Comparison of ENCODE assay signal across 13 cellular contexts in genomic region chr2:230335461-230335863, GRCh38. TPM values are rescaled to one million over a fixed set of nuclear protein-coding genes. Genes with fewer than 3 reads are reported as not detected.
DNase-seq lines count a peak whose midpoint lies in the region; ATAC-seq and TF ChIP-seq lines count a peak whose summit lies in the region.
"Had no signal": no experiment of that assay in that cellular context is flagged by ENCODE, and none has a peak within 500 bp of the region (broad histone marks: within the 10 kb centered on the region; RNA-seq: fewer than 3 reads in every experiment).

No MANE protein-coding gene starts in this region.

- no peaks in the 10 kb centered on the region for H3K36me3 ChIP-seq in CD8-positive, alpha-beta T cell (ENCODE audit: insufficient read depth, low read length)

- peak overlapping the region; percentile 51 for H3K4me3 Mint-ChIP-seq in CD8-positive, alpha-beta T cell
- H3K4me3 Mint-ChIP-seq in activated naive CD8-positive, alpha-beta T cell treated with anti-CD3 and anti-CD28 coated beads, Interleukin-2, amount 50 U/mL, for 24 hours, result peak overlapping the region; percentile 67
- peak overlapping the region; percentile 11 to 82 (median 68) for H3K4me3 Mint-ChIP-seq in naive thymus-derived CD8-positive, alpha-beta T cell

- H3K27ac ChIP-seq in CD8-positive, alpha-beta T cell (ENCODE audit: low read depth, low read length), result peak overlapping the region; percentile 7
- H3K27ac ChIP-seq: BLaER1, foreskin keratinocyte had no signal

- peaks cover 4% of the 10 kb centered on the region for H3K9me3 Mint-ChIP-seq in CD8-positive, alpha-beta T cell
- H3K9me3 Mint-ChIP-seq in activated naive CD8-positive, alpha-beta T cell treated with anti-CD3 and anti-CD28 coated beads, Interleukin-2, amount 50 U/mL, for 24 hours, result peaks cover 4% of the 10 kb centered on the region
- peaks cover 0 to 9% (median 0%) of the 10 kb centered on the region in 9 donors for H3K9me3 Mint-ChIP-seq in naive thymus-derived CD8-positive, alpha-beta T cell

- no peak for DNase-seq in CD8-positive, alpha-beta T cell
- DNase-seq in M059J (ENCODE audit: low read depth) (peak; percentile 69), T1000 (lab: John Stamatoyannopoulos, UW) (no peak)
- no peak for DNase-seq in activated naive CD8-positive, alpha-beta T cell treated with anti-CD3 and anti-CD28 coated beads, Interleukin-2, amount 50 U/mL, for 24 hours
- no peak for DNase-seq in naive thymus-derived CD8-positive, alpha-beta T cell
- DNase-seq in activated CD4-positive, CD25-positive, alpha-beta regulatory T cell (lab: John Stamatoyannopoulos, UW), result no peak
- no peak for DNase-seq in stimulated activated CD4-positive, alpha-beta T cell treated with anti-CD3 and anti-CD28 coated beads, Interleukin-4, amount 100 ng/mL, for 24 hours
- DNase-seq: activated CD4-positive, alpha-beta T cell treated with anti-CD3 and anti-CD28 coated beads for 4 hours; amniotic stem cell; foreskin keratinocyte; NCI-H2171 had no signal

- H3K4me1 Mint-ChIP-seq in CD8-positive, alpha-beta T cell (ENCODE audit: low read depth), result peaks cover 64% of the 10 kb centered on the region
- peaks cover 61% of the 10 kb centered on the region for H3K4me1 Mint-ChIP-seq in activated naive CD8-positive, alpha-beta T cell treated with anti-CD3 and anti-CD28 coated beads, Interleukin-2, amount 50 U/mL, for 24 hours
- H3K4me1 Mint-ChIP-seq in naive thymus-derived CD8-positive, alpha-beta T cell, result peaks cover 36 to 68% (median 64%) of the 10 kb centered on the region in 4 donors

- H3K4me1 ChIP-seq in CD8-positive, alpha-beta T cell (ENCODE audit: insufficient read depth, low read length), result peaks cover 37% of the 10 kb centered on the region
- H3K4me1 ChIP-seq: BLaER1, foreskin keratinocyte had no signal

- intact Hi-C loops in CD8-positive, alpha-beta T cell (cut with DNase I, micrococcal nuclease), result loop anchor here (2.0 to 10.0 kb wide), 2 partner anchors 13 to 379 kb away; partner anchors contain the start of gene CAB39 (in 1 of the 2)

- POLR2A ChIA-PET in CD8-positive, alpha-beta T cell (lab: Charles Lee), result no interaction called here
- POLR2A ChIA-PET in naive thymus-derived CD8-positive, alpha-beta T cell (lab: Charles Lee), result interaction anchor here (2.1 kb wide), 1 partner anchor 8 kb away, joined by 7 read pairs; the partner anchor contains the start of gene SP140L

- no peaks in the 10 kb centered on the region for H3K9me3 ChIP-seq in CD8-positive, alpha-beta T cell (ENCODE audit: low read length)

- H3K27me3 ChIP-seq in CD8-positive, alpha-beta T cell (ENCODE audit: insufficient read depth, low read length), result no peaks in the 10 kb centered on the region
- H3K27me3 ChIP-seq: BLaER1, foreskin keratinocyte had no signal

- peaks cover 61% of the 10 kb centered on the region for H3K36me3 Mint-ChIP-seq in CD8-positive, alpha-beta T cell
- peaks cover 53% of the 10 kb centered on the region for H3K36me3 Mint-ChIP-seq in activated naive CD8-positive, alpha-beta T cell treated with anti-CD3 and anti-CD28 coated beads, Interleukin-2, amount 50 U/mL, for 24 hours (ENCODE audit: low read depth)
- peaks cover 19 to 66% (median 47%) of the 10 kb centered on the region in 3 donors for H3K36me3 Mint-ChIP-seq in naive thymus-derived CD8-positive, alpha-beta T cell

- peak overlapping the region; percentile 41 for H3K4me3 ChIP-seq in CD8-positive, alpha-beta T cell (ENCODE audit: low read depth, low read length)
- H3K4me3 ChIP-seq: BLaER1 had no signal

- peak overlapping the region; percentile 84 for H3K27ac Mint-ChIP-seq in CD8-positive, alpha-beta T cell
- peak overlapping the region; percentile 88 for H3K27ac Mint-ChIP-seq in activated naive CD8-positive, alpha-beta T cell treated with anti-CD3 and anti-CD28 coated beads, Interleukin-2, amount 50 U/mL, for 24 hours
- peak overlapping the region; percentile 76 to 94 (median 88) for H3K27ac Mint-ChIP-seq in naive thymus-derived CD8-positive, alpha-beta T cell

- no peak for TF ChIP-seq CTCF in CD8-positive, alpha-beta T cell (IDR thresholded peaks at IDR 0.05)

- CTCF ChIA-PET in CD8-positive, alpha-beta T cell (lab: Charles Lee), result no interaction called here

- no peak for ATAC-seq in CD8-positive, alpha-beta T cell
- ATAC-seq in activated naive CD8-positive, alpha-beta T cell treated with anti-CD3 and anti-CD28 coated beads, Interleukin-2, amount 50 U/mL, for 24 hours, result peak; percentile 83
- ATAC-seq in naive thymus-derived CD8-positive, alpha-beta T cell, result peak in 1 of 2 donors; percentile 39
- ATAC-seq in GM21381 (IDR thresholded peaks at IDR 0.05; ENCODE audit: unreplicated experiment), result no peak
- ATAC-seq: foreskin keratinocyte had no signal

- no peaks in the 10 kb centered on the region for H3K27me3 Mint-ChIP-seq in CD8-positive, alpha-beta T cell (ENCODE audit: low read depth)
- H3K27me3 Mint-ChIP-seq in activated naive CD8-positive, alpha-beta T cell treated with anti-CD3 and anti-CD28 coated beads, Interleukin-2, amount 50 U/mL, for 24 hours, result no peaks in the 10 kb centered on the region
- no peaks in the 10 kb centered on the region for H3K27me3 Mint-ChIP-seq in naive thymus-derived CD8-positive, alpha-beta T cell

RNA-seq across cellular contexts. Expression of gene SP140L, which starts 8.5 kb away (rescaled TPM):
- 10 to 100 TPM; 69.8 to 70.5 TPM for total RNA-seq in CD8-positive, alpha-beta T cell
- total RNA-seq in M059J (2014; rRNA removed; shearing (Covaris generic)), result 7.6 and 11.2 TPM in 2 replicates
- 10 to 100 TPM; 91.6 to 91.7 TPM for total RNA-seq in naive thymus-derived CD8-positive, alpha-beta T cell
- 10 to 100 TPM; 25.3 to 43.1 (median 28.9) TPM for polyA plus RNA-seq in naive thymus-derived CD8-positive, alpha-beta T cell
